22 cellular contexts compared by ENCODE assay signal in genomic region chr14:71485833-71486232, GRCh38.
DNase-seq lines count a peak whose midpoint lies in the region; ATAC-seq and TF ChIP-seq lines count a peak whose summit lies in the region.
"Had no signal": no experiment of that assay in that cellular context is flagged by ENCODE, and none has a peak within 500 bp of the region (broad histone marks: within the 10 kb centered on the region; RNA-seq: fewer than 3 reads in every experiment).

No MANE protein-coding gene starts in this region.

- H3K9me3 Mint-ChIP-seq in chondrocyte (ENCODE audit: low read depth), result no peaks in the 10 kb centered on the region
- H3K9me3 Mint-ChIP-seq in stimulated activated effector memory CD8-positive, alpha-beta T cell treated with anti-CD3 and anti-CD28 coated beads, Interleukin-12 subunit alpha, Interleukin-12 subunit beta, amount 100 ng/mL, for 72 hours, result no peaks in the 10 kb centered on the region
- H3K9me3 Mint-ChIP-seq: CD8-positive, alpha-beta T cell had no signal

- peak overlapping the region; percentile 98 for H3K27ac ChIP-seq in osteoblast (ENCODE audit: low read depth, low read length)
- H3K27ac ChIP-seq: C4-2B, SJSA1 had no signal

- peaks cover 59% of the 10 kb centered on the region for H3K79me2 ChIP-seq in osteoblast (ENCODE audit: insufficient read depth, low read length)

- DNase-seq in chondrocyte (ENCODE audit: low spot score), result no peak
- DNase-seq in osteoblast (ENCODE audit: insufficient read length, low spot score, missing footprints), result peak; percentile 60
- DNase-seq in superior temporal gyrus (ENCODE audit: extremely low spot score), result peak; percentile 57
- no peak for DNase-seq in KG1 (lab: John Stamatoyannopoulos, UW)
- no peak for DNase-seq in stimulated activated effector memory CD8-positive, alpha-beta T cell treated with anti-CD3 and anti-CD28 coated beads, Interleukin-12 subunit alpha, Interleukin-12 subunit beta, amount 100 ng/mL, for 72 hours (ENCODE audit: low spot score in 2 of 2)
- DNase-seq in NCI-H524 treated with DMSO at 0.1 percent for 48 hours (lab: John Stamatoyannopoulos, UW), result no peak
- DNase-seq: Caco-2; CD8-positive, alpha-beta T cell; Kasumi-1; MV-4-11; NCI-H1105; NCI-H1436 treated with DMSO at 0.1 percent for 48 hours; NCI-H1930; NCI-H446 treated with DMSO at 0.1 percent for 48 hours; NCI-H526 treated with DMSO at 0.1 percent for 48 hours; Right ventricle myocardium superior; RPMI8226 had no signal

- peaks cover 79% of the 10 kb centered on the region for H3K4me1 Mint-ChIP-seq in chondrocyte (ENCODE audit: low read depth)
- H3K4me1 Mint-ChIP-seq in stimulated activated effector memory CD8-positive, alpha-beta T cell treated with anti-CD3 and anti-CD28 coated beads, Interleukin-12 subunit alpha, Interleukin-12 subunit beta, amount 100 ng/mL, for 72 hours, result peaks cover 31% of the 10 kb centered on the region

- ATAC-seq in HG03469 (IDR thresholded peaks at IDR 0.05; ENCODE audit: unreplicated experiment), result no peak
- ATAC-seq in stimulated activated effector memory CD8-positive, alpha-beta T cell treated with anti-CD3 and anti-CD28 coated beads, Interleukin-12 subunit alpha, Interleukin-12 subunit beta, amount 100 ng/mL, for 72 hours, result no peak
- ATAC-seq: CD8-positive, alpha-beta T cell; HepG2 had no signal

- peak overlapping the region; percentile 62 for H3K4me2 ChIP-seq in osteoblast (ENCODE audit: insufficient read depth, low read length)

- no peaks in the 10 kb centered on the region for H3K36me3 Mint-ChIP-seq in chondrocyte (ENCODE audit: low read depth)
- H3K36me3 Mint-ChIP-seq in stimulated activated effector memory CD8-positive, alpha-beta T cell treated with anti-CD3 and anti-CD28 coated beads, Interleukin-12 subunit alpha, Interleukin-12 subunit beta, amount 100 ng/mL, for 72 hours, result peaks cover 5% of the 10 kb centered on the region

- H3K36me3 ChIP-seq in osteoblast (ENCODE audit: insufficient read depth, low read length), result no peaks in the 10 kb centered on the region
- H3K36me3 ChIP-seq: SJSA1 had no signal

- H3K27me3 Mint-ChIP-seq in chondrocyte (ENCODE audit: low read depth), result no peaks in the 10 kb centered on the region
- H3K27me3 Mint-ChIP-seq: B cell had no signal

- no peak overlapping the region for H2AFZ ChIP-seq in osteoblast (ENCODE audit: low read length)

- no peak for TF ChIP-seq CTCF in chondrocyte (IDR thresholded peaks at IDR 0.05)
- no peak for TF ChIP-seq CTCF in osteoblast (IDR thresholded peaks at IDR 0.05; ENCODE audit: extremely low read depth, low read depth, low read length)

- no peak overlapping the region for H3K4me3 ChIP-seq in osteoblast (ENCODE audit: insufficient read depth, low read length)
- H3K4me3 ChIP-seq: SJSA1 had no signal

- H3K4me3 Mint-ChIP-seq in chondrocyte (ENCODE audit: unreplicated experiment), result peak overlapping the region; percentile 3
- no peak overlapping the region for H3K4me3 Mint-ChIP-seq in stimulated activated effector memory CD8-positive, alpha-beta T cell treated with anti-CD3 and anti-CD28 coated beads, Interleukin-12 subunit alpha, Interleukin-12 subunit beta, amount 100 ng/mL, for 72 hours
- H3K4me3 Mint-ChIP-seq: B cell; CD8-positive, alpha-beta T cell had no signal

- H3K4me1 ChIP-seq in osteoblast (ENCODE audit: insufficient read depth, low read length), result peaks cover 80% of the 10 kb centered on the region

- H3K9me3 ChIP-seq in osteoblast (ENCODE audit: low read depth, low read length), result no peaks in the 10 kb centered on the region
- H3K9me3 ChIP-seq: Caco-2, SJSA1 had no signal

- H4K20me1 ChIP-seq in osteoblast (ENCODE audit: insufficient read depth, low read length), result no peaks in the 10 kb centered on the region

- H3K27ac Mint-ChIP-seq in chondrocyte (ENCODE audit: unreplicated experiment), result peak overlapping the region; percentile 87
- no peak overlapping the region for H3K27ac Mint-ChIP-seq in stimulated activated effector memory CD8-positive, alpha-beta T cell treated with anti-CD3 and anti-CD28 coated beads, Interleukin-12 subunit alpha, Interleukin-12 subunit beta, amount 100 ng/mL, for 72 hours
- H3K27ac Mint-ChIP-seq: B cell; CD8-positive, alpha-beta T cell had no signal

- no peaks in the 10 kb centered on the region for H3K27me3 ChIP-seq in osteoblast (ENCODE audit: insufficient read depth, low read length)
- H3K27me3 ChIP-seq: SJSA1 had no signal

Comparison
In these comparisons a context has a peak if more than half of its experiments do, and no peak if none do; other contexts are left out.
1. DNase-seq: peak in osteoblast (single experiment) and superior temporal gyrus (single experiment); none in chondrocyte (single experiment), KG1 (single experiment), stimulated activated effector memory CD8-positive, alpha-beta T cell treated with anti-CD3 and anti-CD28 coated beads, Interleukin-12 subunit alpha, Interleukin-12 subunit beta, amount 100 ng/mL, for 72 hours (0 of 2) and NCI-H524 treated with DMSO at 0.1 percent for 48 hours (single experiment).